In genomic region chr9:135227641-135228251, GRCh38 we compare ENCODE assay signal across 22 cellular contexts.
A peak's percentile ranks its signal among the peaks of the same experiment; 100 is the strongest.
DNase-seq lines count a peak whose midpoint lies in the region; ATAC-seq and TF ChIP-seq lines count a peak whose summit lies in the region.
"Had no signal": no experiment of that assay in that cellular context is flagged by ENCODE, and none has a peak within 500 bp of the region (broad histone marks: within the 10 kb centered on the region; RNA-seq: fewer than 3 reads in every experiment).

No MANE protein-coding gene starts in this region.

- DNase-seq in BE2C (peak; percentile 6), glutamatergic neuron (peak; percentile 9), osteoblast (ENCODE audit: insufficient read length, low spot score, missing footprints) (peak; percentile 26), T-helper 1 cell (no peak)
- no peak for DNase-seq in stimulated activated CD4-positive, alpha-beta T cell treated with anti-CD3 and anti-CD28 coated beads, Interleukin-12 subunit alpha, Interleukin-12 subunit beta, amount 100 ng/mL, for 4 hours
- DNase-seq: Caco-2; CD4-positive, alpha-beta memory T cell; GOT3; IMR-90; NCI-H1092 treated with DMSO at 0.1 percent for 48 hours; NCI-H1436 treated with DMSO at 0.1 percent for 48 hours; NCI-H2029; NCI-H226; NCI-H510A treated with DMSO at 0.1 percent for 48 hours; NCI-H774 had no signal

- H3K4me3 ChIP-seq in BE2C (ENCODE audit: low read depth, low read length): no peak overlapping the region
- no peak overlapping the region for H3K4me3 ChIP-seq in HEK293 (ENCODE audit: low read depth, low read length)
- H3K4me3 ChIP-seq in osteoblast (ENCODE audit: insufficient read depth, low read length): no peak overlapping the region
- H3K4me3 ChIP-seq: BLaER1 treated with 17β-estradiol and CSF1 and Interleukin-3, amounts not matched to agents 10 nM and 100 nM; SJSA1 had no signal

- POLR2A ChIA-PET in HEK293 (lab: Yijun Ruan, JAX): no interaction called here

- no peaks in the 10 kb centered on the region for H3K79me2 ChIP-seq in osteoblast (ENCODE audit: insufficient read depth, low read length)

- H3K4me2 ChIP-seq in osteoblast (ENCODE audit: insufficient read depth, low read length): no peak overlapping the region
- H3K4me2 ChIP-seq: KMS-11 had no signal

- no peaks in the 10 kb centered on the region for H3K27me3 Mint-ChIP-seq in glutamatergic neuron (ENCODE audit: unreplicated experiment)

- no peak for ATAC-seq in GM18517 (IDR thresholded peaks at IDR 0.05; ENCODE audit: unreplicated experiment)
- ATAC-seq: HCT116, Panc1 had no signal

- H3K27ac ChIP-seq in HEK293 (ENCODE audit: extremely low read depth, low read depth, low read length) (no peak overlapping the region), osteoblast (ENCODE audit: low read depth, low read length) (no peak overlapping the region)
- H3K27ac ChIP-seq: BLaER1 treated with 17β-estradiol and CSF1 and Interleukin-3, amounts not matched to agents 10 nM and 100 nM; KMS-11; SJSA1 had no signal

- no peak overlapping the region for H2AFZ ChIP-seq in osteoblast (ENCODE audit: low read length)

- peaks cover 13% of the 10 kb centered on the region for H3K4me1 Mint-ChIP-seq in glutamatergic neuron (ENCODE audit: low read depth, unreplicated experiment)
- H3K4me1 Mint-ChIP-seq: CD4-positive, alpha-beta memory T cell had no signal

- no peaks in the 10 kb centered on the region for H4K20me1 ChIP-seq in osteoblast (ENCODE audit: insufficient read depth, low read length)

- H3K9me3 ChIP-seq in BE2C: no peaks in the 10 kb centered on the region
- H3K9me3 ChIP-seq in HEK293 (ENCODE audit: control insufficient read depth, insufficient read depth, low read depth, low read length): no peaks in the 10 kb centered on the region
- H3K9me3 ChIP-seq in osteoblast (ENCODE audit: low read depth, low read length): no peaks in the 10 kb centered on the region
- H3K9me3 ChIP-seq: BLaER1 treated with 17β-estradiol and CSF1 and Interleukin-3, amounts not matched to agents 10 nM and 100 nM; SJSA1 had no signal

- peaks cover 3% of the 10 kb centered on the region for H3K9me3 Mint-ChIP-seq in glutamatergic neuron (ENCODE audit: unreplicated experiment)

- no peaks in the 10 kb centered on the region for H3K27me3 ChIP-seq in BE2C
- no peaks in the 10 kb centered on the region for H3K27me3 ChIP-seq in osteoblast (ENCODE audit: insufficient read depth, low read length)
- H3K27me3 ChIP-seq: BLaER1 treated with 17β-estradiol and CSF1 and Interleukin-3, amounts not matched to agents 10 nM and 100 nM; SJSA1 had no signal

- no peak for TF ChIP-seq CTCF in BE2C (IDR thresholded peaks at IDR 0.05; ENCODE audit: low read depth, low read length)
- no peak for TF ChIP-seq CTCF in HEK293 (tag by site-specific recombination; IDR thresholded peaks at IDR 0.05)
- no peak for TF ChIP-seq CTCF in glutamatergic neuron (IDR thresholded peaks at IDR 0.05; ENCODE audit: partially characterized antibody, unreplicated experiment)
- TF ChIP-seq CTCF in osteoblast (IDR thresholded peaks at IDR 0.05; ENCODE audit: extremely low read depth, low read depth, low read length): no peak

- H3K4me3 Mint-ChIP-seq in glutamatergic neuron (ENCODE audit: unreplicated experiment): no peak overlapping the region
- H3K4me3 Mint-ChIP-seq: CD4-positive, alpha-beta memory T cell had no signal

- H3K36me3 ChIP-seq in BE2C (no peaks in the 10 kb centered on the region), HEK293 (ENCODE audit: control insufficient read depth in 2 of 2, insufficient read depth in 1 of 2, low read length in 2 of 2) (no peaks in the 10 kb centered on the region), osteoblast (ENCODE audit: insufficient read depth, low read length) (no peaks in the 10 kb centered on the region)
- H3K36me3 ChIP-seq: BLaER1 treated with 17β-estradiol and CSF1 and Interleukin-3, amounts not matched to agents 10 nM and 100 nM; SJSA1 had no signal

- H3K36me3 Mint-ChIP-seq in glutamatergic neuron (ENCODE audit: unreplicated experiment): no peaks in the 10 kb centered on the region
- H3K36me3 Mint-ChIP-seq: CD4-positive, alpha-beta memory T cell had no signal

- peaks cover 14% of the 10 kb centered on the region for H3K4me1 ChIP-seq in BE2C
- H3K4me1 ChIP-seq in HEK293 (ENCODE audit: control insufficient read depth, insufficient read depth, low read length): no peaks in the 10 kb centered on the region
- H3K4me1 ChIP-seq in osteoblast (ENCODE audit: insufficient read depth, low read length): no peaks in the 10 kb centered on the region
- H3K4me1 ChIP-seq: Caco-2, SJSA1 had no signal

- no peak overlapping the region for H3K27ac Mint-ChIP-seq in glutamatergic neuron (ENCODE audit: unreplicated experiment)
- H3K27ac Mint-ChIP-seq: CD4-positive, alpha-beta memory T cell had no signal

- CTCF ChIA-PET in HEK293 (lab: Yijun Ruan, JAX): interaction anchor here (0.5 kb wide), 1 partner anchor 235 kb away, joined by 3 read pairs; no protein-coding TSS in a partner anchor

TF ChIP-seq in HEK293, 187 proteins besides CTCF, POLR2A, EP300 and RAD21:
- no peak for TF ChIP-seq ZNF610 (tag by site-specific recombination; IDR thresholded peaks at IDR 0.05; ENCODE audit: borderline replicate concordance)
- no peak for TF ChIP-seq TSHZ1 (tag by site-specific recombination; IDR thresholded peaks at IDR 0.05; ENCODE audit: borderline replicate concordance)
- no peak for TF ChIP-seq PRDM4 (tag by site-specific recombination; IDR thresholded peaks at IDR 0.05)
- TF ChIP-seq ZNF623 (tag by site-specific recombination; IDR thresholded peaks at IDR 0.05): peak; percentile 89
- no peak for TF ChIP-seq ZSCAN30 (tag by site-specific recombination; IDR thresholded peaks at IDR 0.05)

Comparison
In these comparisons a context has a peak if more than half of its experiments do, and no peak if none do; other contexts are left out.
1. DNase-seq: peak in BE2C (single experiment), glutamatergic neuron (single experiment) and osteoblast (single experiment); none in stimulated activated CD4-positive, alpha-beta T cell treated with anti-CD3 and anti-CD28 coated beads, Interleukin-12 subunit alpha, Interleukin-12 subunit beta, amount 100 ng/mL, for 4 hours (single experiment) and T-helper 1 cell (0 of 5).